8 cellular contexts compared by ENCODE assay signal in the genomic region with DNA sequence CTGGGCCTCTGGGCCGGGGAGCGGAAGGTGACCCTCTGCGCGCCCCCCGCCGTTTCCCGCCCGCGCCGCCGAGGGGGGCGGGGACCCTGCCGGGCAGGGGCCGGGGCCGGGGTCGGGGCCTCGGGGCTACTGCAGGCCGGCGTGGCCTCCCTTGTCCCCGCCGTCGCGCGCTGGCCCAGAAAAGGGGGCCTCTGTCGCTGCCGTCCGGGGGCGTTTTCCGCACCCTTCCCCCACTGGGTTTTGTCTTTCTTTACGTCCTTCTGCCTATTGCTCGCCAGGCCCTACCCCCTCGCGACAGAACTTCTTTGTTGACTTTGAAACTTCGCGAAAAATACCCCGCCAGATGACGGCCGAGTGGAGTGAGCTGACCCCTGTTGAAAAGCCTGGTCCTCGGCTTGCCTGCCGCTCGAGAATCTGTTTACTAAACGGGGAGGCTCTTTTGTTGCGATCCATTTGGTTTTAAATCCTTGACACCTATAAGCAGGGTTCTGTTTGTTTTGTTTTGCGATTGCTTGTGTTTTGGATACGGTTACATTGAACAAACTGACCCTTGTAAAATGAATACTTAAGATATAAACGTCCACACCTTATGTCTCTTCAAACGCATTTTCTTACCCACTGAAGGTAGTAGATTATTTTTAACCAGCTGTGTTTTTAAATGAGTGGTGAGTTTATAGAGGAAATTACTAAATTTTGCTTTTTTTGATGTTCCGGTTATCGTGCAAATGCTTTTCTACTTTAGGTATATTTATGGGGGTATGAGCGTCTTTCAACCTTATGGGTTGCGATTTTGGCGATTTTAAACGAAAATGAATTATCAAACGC. TPM values are rescaled to one million over a fixed set of nuclear protein-coding genes. Genes with fewer than 3 reads are reported as not detected.
DNase-seq lines count a peak whose midpoint lies in the region; ATAC-seq and TF ChIP-seq lines count a peak whose summit lies in the region.

No MANE protein-coding gene starts in this region.

- TF ChIP-seq CTCF in GM10266 (IDR thresholded peaks at IDR 0.05; ENCODE audit: control insufficient read depth, insufficient read depth, low read depth, missing control alignments), result no peak
- no peak for TF ChIP-seq CTCF in NB4 (IDR thresholded peaks at IDR 0.05; ENCODE audit: low read depth, low read length)
- no peak for TF ChIP-seq CTCF in WI38 (IDR thresholded peaks at IDR 0.05; ENCODE audit: low read depth, low read length)
- TF ChIP-seq CTCF in coronary artery (IDR thresholded peaks at IDR 0.05), result no peak
- no peak for TF ChIP-seq CTCF in lower lobe of right lung (IDR thresholded peaks at IDR 0.05)

- H3K9me3 ChIP-seq in lower lobe of right lung, result no peaks in the 10 kb centered on the region

- peaks cover 25% of the 10 kb centered on the region for H3K4me1 ChIP-seq in lower lobe of right lung

- H3K27ac ChIP-seq in coronary artery (peak overlapping the region; percentile 97 to 100), lower lobe of right lung (peak overlapping the region; percentile 98)

- no peaks in the 10 kb centered on the region for H3K27me3 ChIP-seq in lower lobe of right lung (ENCODE audit: low read depth)

- ATAC-seq in lower lobe of right lung, result peak; percentile 1 to 3
- ATAC-seq in HG03565 (IDR thresholded peaks at IDR 0.05; ENCODE audit: unreplicated experiment), result no peak

- H3K4me3 ChIP-seq in NB4 (ENCODE audit: low read depth, low read length) (peak overlapping the region; percentile 95), WI38 (ENCODE audit: low read depth, low read length) (peak overlapping the region; percentile 86), coronary artery (peak overlapping the region; percentile 99), lower lobe of right lung (peak overlapping the region; percentile 84)

- no peaks in the 10 kb centered on the region for H3K36me3 ChIP-seq in lower lobe of right lung

- intact Hi-C loops in lower lobe of right lung (cut with DNase I), result no loop called here

- TF ChIP-seq POLR2A in NB4 (IDR thresholded peaks at IDR 0.05; ENCODE audit: extremely low read depth, insufficient read length), result no peak

- DNase-seq in GM10266 (ENCODE audit: extremely low spot score) (peak; percentile 45), HCEC 1CT (peak; percentile 39), NB4 (ENCODE audit: low read depth) (peak; percentile 77), coronary artery (ENCODE audit: low spot score) (no peak), lower lobe of right lung (peak; percentile 59)
- DNase-seq in stimulated activated CD8-positive, alpha-beta memory T cell treated with anti-CD3 and anti-CD28 coated beads, Interleukin-4, amount 100 ng/mL, for 48 hours, result peak; percentile 69

RNA-seq across cellular contexts. Expression of gene MARCHF6, which starts 0.8 kb away (rescaled TPM):
- 136 TPM for total RNA-seq in lower lobe of right lung

RNA-seq across cellular contexts. Expression of gene CMBL, which starts 46.6 kb away (rescaled TPM):
- 21.7 TPM for total RNA-seq in lower lobe of right lung
